ENCODE assay signal across 2 cellular contexts in genomic region chr17:29263916-29264315, GRCh38.
TF ChIP-seq lines count a peak whose summit lies in the region.

No MANE protein-coding gene starts in this region.

TF ChIP-seq in HEK293, 187 proteins besides CTCF, POLR2A, EP300 and RAD21 (continued from another document):
- 0 out of 2 replicates have a peak, but pooled peaks have one; percentile 8 for TF ChIP-seq PRDM6 (tag by site-specific recombination; IDR thresholded peaks at IDR 0.05)

TF ChIP-seq in HEK293T, 16 proteins besides CTCF, POLR2A, EP300 and RAD21 (continued from another document):
- TF ChIP-seq, protein P1, sequence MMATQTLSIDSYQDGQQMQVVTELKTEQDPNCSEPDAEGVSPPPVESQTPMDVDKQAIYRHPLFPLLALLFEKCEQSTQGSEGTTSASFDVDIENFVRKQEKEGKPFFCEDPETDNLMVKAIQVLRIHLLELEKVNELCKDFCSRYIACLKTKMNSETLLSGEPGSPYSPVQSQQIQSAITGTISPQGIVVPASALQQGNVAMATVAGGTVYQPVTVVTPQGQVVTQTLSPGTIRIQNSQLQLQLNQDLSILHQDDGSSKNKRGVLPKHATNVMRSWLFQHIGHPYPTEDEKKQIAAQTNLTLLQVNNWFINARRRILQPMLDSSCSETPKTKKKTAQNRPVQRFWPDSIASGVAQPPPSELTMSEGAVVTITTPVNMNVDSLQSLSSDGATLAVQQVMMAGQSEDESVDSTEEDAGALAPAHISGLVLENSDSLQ (IDR thresholded peaks at IDR 0.05) = no peak
- TF ChIP-seq FOXM1 (IDR thresholded peaks at IDR 0.05; ENCODE audit: borderline replicate concordance) = no peak
TF ChIP-seq in HEK293T: peak in this region for 0.
